ENCODE assay signal across 29 cellular contexts in genomic region chr10:116115233-116115632, GRCh38.
"Had no signal": no experiment of that assay in that cellular context is flagged by ENCODE, and none has a peak within 500 bp of the region (broad histone marks: within the 10 kb centered on the region; RNA-seq: fewer than 3 reads in every experiment).

No MANE protein-coding gene starts in this region.

- H3K9ac ChIP-seq: SK-N-SH had no signal

- H3K4me1 ChIP-seq: SJCRH30 had no signal

- H3K4me3 Mint-ChIP-seq: activated CD4-positive, alpha-beta memory T cell treated with anti-CD3 and anti-CD28 coated beads, Interleukin-2, amount 10 ng/mL, durations not matched to agents 7 days and 5 days; activated CD4-positive, alpha-beta T cell treated with anti-CD3 and anti-CD28 coated beads for 36 hours; activated naive CD4-positive, alpha-beta T cell treated with anti-CD3 and anti-CD28 coated beads for 36 hours; activated naive CD8-positive, alpha-beta T cell; activated T-helper 17 cell treated with anti-CD3 and anti-CD28 coated beads, Interleukin-2, amount 50 U/mL, for 72 hours; brain had no signal

- DNase-seq: activated CD4-positive, alpha-beta memory T cell treated with anti-CD3 and anti-CD28 coated beads, Interleukin-2, amount 10 ng/mL, durations not matched to agents 7 days and 5 days; activated CD4-positive, alpha-beta T cell treated with anti-CD3 and anti-CD28 coated beads for 36 hours; activated CD4-positive, alpha-beta T cell treated with anti-CD3 and anti-CD28 coated beads, Interleukin-2, amount 50 U/mL, for 1 hour; activated gamma-delta T cell; activated naive CD4-positive, alpha-beta T cell treated with anti-CD3 and anti-CD28 coated beads for 36 hours; activated T-cell treated with anti-CD3 and anti-CD28 coated beads for 4 hours; activated T-cell treated with anti-CD3 and anti-CD28 coated beads, Interleukin-2, amount 50 U/mL, for 48 hours; amygdala; Karpas-422; MM.1S; NCI-H1105; NCI-H1436; NCI-H1694 treated with DMSO at 0.1 percent for 48 hours; NCI-H2029 treated with DMSO at 0.1 percent for 48 hours; NCI-H2171; NCI-H2227 treated with DMSO at 0.1 percent for 48 hours; NCI-H526; NCI-H774; Right ventricle myocardium superior; RPMI8226; SJCRH30; SK-N-SH; T-helper 1 cell had no signal

- H3K4me1 Mint-ChIP-seq: activated CD4-positive, alpha-beta memory T cell treated with anti-CD3 and anti-CD28 coated beads, Interleukin-2, amount 10 ng/mL, durations not matched to agents 7 days and 5 days; activated CD4-positive, alpha-beta T cell treated with anti-CD3 and anti-CD28 coated beads for 36 hours; activated T-helper 17 cell treated with anti-CD3 and anti-CD28 coated beads, Interleukin-2, amount 50 U/mL, for 72 hours had no signal

- FAIRE-seq: astrocyte had no signal

- H3K36me3 ChIP-seq: SJCRH30 had no signal

- H3K27me3 Mint-ChIP-seq: activated CD4-positive, alpha-beta memory T cell treated with anti-CD3 and anti-CD28 coated beads, Interleukin-2, amount 10 ng/mL, durations not matched to agents 7 days and 5 days; activated CD4-positive, alpha-beta T cell treated with anti-CD3 and anti-CD28 coated beads for 36 hours; activated naive CD8-positive, alpha-beta T cell had no signal

- H3K9me2 ChIP-seq: SK-N-SH had no signal

- ATAC-seq: activated CD4-positive, alpha-beta T cell treated with anti-CD3 and anti-CD28 coated beads for 36 hours; activated T-helper 17 cell treated with anti-CD3 and anti-CD28 coated beads, Interleukin-2, amount 50 U/mL, for 72 hours; Panc1 had no signal

- H3K4me3 ChIP-seq: SJCRH30 had no signal

- H3K9me3 Mint-ChIP-seq: activated T-helper 17 cell treated with anti-CD3 and anti-CD28 coated beads, Interleukin-2, amount 50 U/mL, for 72 hours; brain had no signal

- H3K36me3 Mint-ChIP-seq: activated naive CD8-positive, alpha-beta T cell; brain had no signal

- H3K27ac Mint-ChIP-seq: activated CD4-positive, alpha-beta memory T cell treated with anti-CD3 and anti-CD28 coated beads, Interleukin-2, amount 10 ng/mL, durations not matched to agents 7 days and 5 days; activated CD4-positive, alpha-beta T cell treated with anti-CD3 and anti-CD28 coated beads for 36 hours; activated naive CD4-positive, alpha-beta T cell treated with anti-CD3 and anti-CD28 coated beads for 36 hours; activated naive CD8-positive, alpha-beta T cell; activated T-helper 17 cell treated with anti-CD3 and anti-CD28 coated beads, Interleukin-2, amount 50 U/mL, for 72 hours had no signal

- H3K27me3 ChIP-seq: SJCRH30 had no signal

- H3K9me3 ChIP-seq: SJCRH30, SK-N-SH had no signal

- H3K4me2 ChIP-seq: SK-N-SH had no signal

- H3K27ac ChIP-seq: SJCRH30, VCaP had no signal
